ENCODE assay signal across 9 cellular contexts in genomic region chr9:95091574-95091970, GRCh38.
A peak's percentile ranks its signal among the peaks of the same experiment; 100 is the strongest.
DNase-seq lines count a peak whose midpoint lies in the region; ATAC-seq and TF ChIP-seq lines count a peak whose summit lies in the region.
"Had no signal": no experiment of that assay in that cellular context is flagged by ENCODE, and none has a peak within 500 bp of the region (broad histone marks: within the 10 kb centered on the region; RNA-seq: fewer than 3 reads in every experiment).

No MANE protein-coding gene starts in this region.

- no peak for ATAC-seq in WTC11
- ATAC-seq in stimulated activated naive CD8-positive, alpha-beta T cell treated with anti-CD3 and anti-CD28 coated beads, Interleukin-15, amount 100 ng/mL, for 72 hours, result no peak

- no peaks in the 10 kb centered on the region for H3K36me3 Mint-ChIP-seq in WTC11

- WGBS in hepatocyte (ENCODE audit: low lambda C conversion rate, missing lambda C conversion rate), result 21% methylated on average over 12 of the region's 12 CpGs

- no peaks in the 10 kb centered on the region for H3K9me3 Mint-ChIP-seq in WTC11
- no peaks in the 10 kb centered on the region for H3K9me3 Mint-ChIP-seq in stimulated activated naive CD8-positive, alpha-beta T cell treated with anti-CD3 and anti-CD28 coated beads, Interleukin-15, amount 100 ng/mL, for 72 hours

- no peak overlapping the region for H2AFZ ChIP-seq in hepatocyte

- H3K4me3 ChIP-seq in hepatocyte, result no peak overlapping the region
- no peak overlapping the region for H3K4me3 ChIP-seq in skeletal muscle cell (ENCODE audit: low read depth, low read length)

- TF ChIP-seq CTCF in WTC11 (IDR thresholded peaks at IDR 0.05) (no peak), hepatocyte (IDR thresholded peaks at IDR 0.05; ENCODE audit: poor library complexity) (no peak)

- no peak overlapping the region for H3K4me3 Mint-ChIP-seq in WTC11
- no peak overlapping the region for H3K4me3 Mint-ChIP-seq in stimulated activated naive CD8-positive, alpha-beta T cell treated with anti-CD3 and anti-CD28 coated beads, Interleukin-15, amount 100 ng/mL, for 72 hours

- POLR2A ChIA-PET in WTC11 (lab: Charles Lee), result interaction anchor here (0.5 kb wide), 1 partner anchor 601 kb away, joined by 3 read pairs; no protein-coding TSS in a partner anchor

- H3K27ac Mint-ChIP-seq in WTC11, result peak overlapping the region; percentile 57
- no peak overlapping the region for H3K27ac Mint-ChIP-seq in stimulated activated naive CD8-positive, alpha-beta T cell treated with anti-CD3 and anti-CD28 coated beads, Interleukin-15, amount 100 ng/mL, for 72 hours

- H3K27me3 Mint-ChIP-seq in WTC11 (ENCODE audit: low read depth), result no peaks in the 10 kb centered on the region
- H3K27me3 Mint-ChIP-seq in stimulated activated naive CD8-positive, alpha-beta T cell treated with anti-CD3 and anti-CD28 coated beads, Interleukin-15, amount 100 ng/mL, for 72 hours, result peaks cover 6% of the 10 kb centered on the region

- no peaks in the 10 kb centered on the region for H3K36me3 ChIP-seq in hepatocyte (replicated peaks; ENCODE audit: insufficient read depth, low read depth)

- no peaks in the 10 kb centered on the region for H3K27me3 ChIP-seq in hepatocyte

- H3K9me2 ChIP-seq in hepatocyte (replicated peaks; ENCODE audit: insufficient read depth), result no peaks in the 10 kb centered on the region

- H3K4me2 ChIP-seq in hepatocyte, result peak overlapping the region; percentile 60

- no peaks in the 10 kb centered on the region for H4K20me1 ChIP-seq in hepatocyte (ENCODE audit: insufficient read depth, poor library complexity, severe bottlenecking)

- peaks cover 41% of the 10 kb centered on the region for H3K4me1 Mint-ChIP-seq in WTC11
- H3K4me1 Mint-ChIP-seq in stimulated activated naive CD8-positive, alpha-beta T cell treated with anti-CD3 and anti-CD28 coated beads, Interleukin-15, amount 100 ng/mL, for 72 hours, result peaks cover 27% of the 10 kb centered on the region

- H3K9me3 ChIP-seq in hepatocyte (ENCODE audit: low read depth), result no peaks in the 10 kb centered on the region

- H3K27ac ChIP-seq in hepatocyte, result peak overlapping the region; percentile 94

- peaks cover 62% of the 10 kb centered on the region for H3K79me2 ChIP-seq in hepatocyte

- DNase-seq in ELR (ENCODE audit: low read depth), result peak; percentile 68
- no peak for DNase-seq in WTC11 (ENCODE audit: low spot score)
- DNase-seq in hepatocyte (ENCODE audit: low spot score), result peak; percentile 52
- peak; percentile 60 for DNase-seq in skeletal muscle cell (ENCODE audit: low read depth)
- DNase-seq in T-helper 1 cell, result no peak
- DNase-seq in activated naive CD4-positive, alpha-beta T cell (lab: John Stamatoyannopoulos, UW), result no peak
- no peak for DNase-seq in NCI-H510A (lab: John Stamatoyannopoulos, UW)
- DNase-seq in stimulated activated naive CD8-positive, alpha-beta T cell treated with anti-CD3 and anti-CD28 coated beads, Interleukin-15, amount 100 ng/mL, for 72 hours, result no peak
- DNase-seq: NCI-H1092 had no signal

- H3K4me1 ChIP-seq in hepatocyte (ENCODE audit: insufficient read depth), result peaks cover 39% of the 10 kb centered on the region

- CTCF ChIA-PET in WTC11 (lab: Charles Lee), result interaction anchor here (0.6 to 1.8 kb wide), 7 partner anchors 19 to 1086 kb away, joined by 3 to 7 read pairs (median 4); no protein-coding TSS in a partner anchor

TF ChIP-seq in WTC11, 78 proteins besides CTCF, POLR2A, EP300 and RAD21:
- TF ChIP-seq ZNF232 (CRISPR knock-in tag; IDR thresholded peaks at IDR 0.05) (no peak), CBFB (CRISPR knock-in tag; IDR thresholded peaks at IDR 0.05; ENCODE audit: low read depth) (no peak), ELF4 (CRISPR knock-in tag; IDR thresholded peaks at IDR 0.05; ENCODE audit: low read depth) (no peak), ERG (CRISPR knock-in tag; IDR thresholded peaks at IDR 0.05) (no peak), NR2C2 (CRISPR knock-in tag; IDR thresholded peaks at IDR 0.05) (no peak), ZNF138 (CRISPR knock-in tag; conservative IDR thresholded peaks at IDR 0.05) (no peak), FOXJ3 (CRISPR knock-in tag; IDR thresholded peaks at IDR 0.05; ENCODE audit: borderline replicate concordance) (no peak), ZNF263 (CRISPR knock-in tag; IDR thresholded peaks at IDR 0.05; ENCODE audit: low read depth) (no peak), CREM (CRISPR knock-in tag; IDR thresholded peaks at IDR 0.05) (no peak), TP53 (CRISPR knock-in tag; IDR thresholded peaks at IDR 0.05) (no peak), HMGA2 (CRISPR knock-in tag; IDR thresholded peaks at IDR 0.05) (no peak), ZSCAN18 (CRISPR knock-in tag; IDR thresholded peaks at IDR 0.05) (no peak), GABPB1 (CRISPR knock-in tag; IDR thresholded peaks at IDR 0.05) (no peak), SMAD4 (CRISPR knock-in tag; IDR thresholded peaks at IDR 0.05) (no peak), E2F5 (CRISPR knock-in tag; IDR thresholded peaks at IDR 0.05) (no peak), NR1H2 (CRISPR knock-in tag; IDR thresholded peaks at IDR 0.05) (no peak), ZNF512 (CRISPR knock-in tag; IDR thresholded peaks at IDR 0.05; ENCODE audit: borderline replicate concordance) (no peak)
TF ChIP-seq in WTC11: peak in this region for 0.

Comparison
In these comparisons a context has a peak if more than half of its experiments do, and no peak if none do; other contexts are left out.
1. DNase-seq: peak in ELR (single experiment), hepatocyte (single experiment) and skeletal muscle cell (single experiment); none in WTC11 (single experiment), T-helper 1 cell (0 of 5), activated naive CD4-positive, alpha-beta T cell (0 of 4), NCI-H510A (single experiment) and stimulated activated naive CD8-positive, alpha-beta T cell treated with anti-CD3 and anti-CD28 coated beads, Interleukin-15, amount 100 ng/mL, for 72 hours (0 of 2).